20 cellular contexts compared by ENCODE assay signal in genomic region chr14:51498411-51499227, GRCh38.
DNase-seq lines count a peak whose midpoint lies in the region; ATAC-seq and TF ChIP-seq lines count a peak whose summit lies in the region.
"Had no signal": no experiment of that assay in that cellular context is flagged by ENCODE, and none has a peak within 500 bp of the region (broad histone marks: within the 10 kb centered on the region; RNA-seq: fewer than 3 reads in every experiment).

No MANE protein-coding gene starts in this region.

- DNase-seq in left ventricle myocardium superior (no peak), cardiac septum (ENCODE audit: low spot score) (no peak), choroid plexus epithelial cell (ENCODE audit: low read depth) (peak; percentile 13), inferior parietal cortex (ENCODE audit: extremely low spot score) (peak; percentile 52), thyroid gland (peak; percentile 20 to 27), AG08395 (ENCODE audit: low spot score) (no peak), HT-29 (ENCODE audit: low spot score) (no peak)
- DNase-seq: activated naive CD8-positive, alpha-beta T cell treated with anti-CD3 and anti-CD28 coated beads, Interleukin-2, amount 10 ng/mL, durations not matched to agents 7 days and 5 days; body of pancreas; DMS79 treated with DMSO at 0.1 percent for 48 hours; naive thymus-derived CD4-positive, alpha-beta T cell; NCI-H2107; NCI-H510A treated with DMSO at 0.1 percent for 48 hours; T-helper 9 cell; upper lobe of right lung had no signal

- H3K9me3 ChIP-seq in thyroid gland: no peaks in the 10 kb centered on the region
- H3K9me3 ChIP-seq: upper lobe of right lung had no signal

- ATAC-seq in left ventricle myocardium superior (peak; percentile 54), GM18505 (IDR thresholded peaks at IDR 0.05; ENCODE audit: unreplicated experiment) (no peak)
- ATAC-seq: activated T-helper 17 cell treated with anti-CD3 and anti-CD28 coated beads, Interleukin-2, amount 50 U/mL, for 72 hours; body of pancreas; naive thymus-derived CD4-positive, alpha-beta T cell; upper lobe of right lung; WTC11 had no signal

- H3K36me3 ChIP-seq in thyroid gland: no peaks in the 10 kb centered on the region
- H3K36me3 ChIP-seq: upper lobe of right lung had no signal

- H3K27ac ChIP-seq in thyroid gland: no peak overlapping the region
- H3K27ac ChIP-seq: body of pancreas, coronary artery, HL-60, upper lobe of right lung had no signal

- 76 to 80% methylated on average over 10 of the region's 10 CpGs for WGBS in thyroid gland, 2 donors

- H3K27me3 ChIP-seq in thyroid gland: no peaks in the 10 kb centered on the region
- H3K27me3 ChIP-seq: body of pancreas, upper lobe of right lung had no signal

- intact Hi-C loops in left ventricle myocardium superior (cut with micrococcal nuclease) (no loop called here), cardiac septum (cut with DNase I) (no loop called here), thyroid gland (cut with DNase I) (no loop called here)

- H3K4me1 ChIP-seq in thyroid gland: peaks cover 2 to 21% of the 10 kb centered on the region in 2 donors
- H3K4me1 ChIP-seq: body of pancreas, upper lobe of right lung had no signal

- H3K4me3 ChIP-seq in choroid plexus epithelial cell (ENCODE audit: low read depth, low read length) (no peak overlapping the region), thyroid gland (replicated peaks in 1 of 3) (no peak overlapping the region)
- H3K4me3 ChIP-seq: body of pancreas, coronary artery, upper lobe of right lung had no signal

- TF ChIP-seq POLR2A in thyroid gland (IDR thresholded peaks at IDR 0.05) (no peak), GM18505 (IDR thresholded peaks at IDR 0.05; ENCODE audit: borderline replicate concordance, extremely low read depth, insufficient read depth, insufficient read length) (no peak)

- TF ChIP-seq CTCF in choroid plexus epithelial cell (conservative IDR thresholded peaks at IDR 0.05; ENCODE audit: low read depth, low read length) (no peak), thyroid gland (IDR thresholded peaks at IDR 0.05) (no peak)

Comparison
In these comparisons a context has a peak if more than half of its experiments do, and no peak if none do; other contexts are left out.
1. DNase-seq: peak in choroid plexus epithelial cell (single experiment), inferior parietal cortex (single experiment) and thyroid gland (2 of 2); none in left ventricle myocardium superior (single experiment), cardiac septum (single experiment), AG08395 (single experiment) and HT-29 (single experiment).